14 cellular contexts compared by ENCODE assay signal in genomic region chr11:1746516-1746931, GRCh38. TPM values are rescaled to one million over a fixed set of nuclear protein-coding genes. Genes with fewer than 3 reads are reported as not detected.
DNase-seq lines count a peak whose midpoint lies in the region; ATAC-seq, FAIRE-seq and TF ChIP-seq lines count a peak whose summit lies in the region.
"Had no signal": no experiment of that assay in that cellular context is flagged by ENCODE, and none has a peak within 500 bp of the region (broad histone marks: within the 10 kb centered on the region; RNA-seq: fewer than 3 reads in every experiment).

No MANE protein-coding gene starts in this region.

- no peak for FAIRE-seq in bronchial epithelial cell (lab: Jason Lieb, UNC)
- FAIRE-seq: A549 had no signal

- H3K27me3 ChIP-seq in bronchial epithelial cell (ENCODE audit: control insufficient read depth, insufficient read depth, low read length), result no peaks in the 10 kb centered on the region

- H3K4me3 ChIP-seq in bronchial epithelial cell (ENCODE audit: low read depth, low read length) (no peak overlapping the region), mucosa of descending colon (no peak overlapping the region)
- H3K4me3 ChIP-seq: A549 had no signal

- H3K36me3 ChIP-seq in bronchial epithelial cell (ENCODE audit: control insufficient read depth, insufficient read depth, low read length), result peaks cover 1% of the 10 kb centered on the region
- no peaks in the 10 kb centered on the region for H3K36me3 ChIP-seq in mucosa of descending colon (ENCODE audit: low read depth)

- peaks cover 4% of the 10 kb centered on the region for H3K36me3 Mint-ChIP-seq in effector memory CD8-positive, alpha-beta T cell (ENCODE audit: insufficient read depth)

- peaks cover 13 to 19% of the 10 kb centered on the region in 2 donors for H3K27me3 Mint-ChIP-seq in effector memory CD8-positive, alpha-beta T cell

- intact Hi-C loops in mucosa of descending colon (cut with DNase I, micrococcal nuclease), result no loop called here

- H3K9me3 ChIP-seq in mucosa of descending colon, result no peaks in the 10 kb centered on the region
- H3K9me3 ChIP-seq: A549 had no signal

- peaks cover 0 to 2% of the 10 kb centered on the region in 2 donors for H3K9me3 Mint-ChIP-seq in effector memory CD8-positive, alpha-beta T cell

- ATAC-seq in mucosa of descending colon, result no peak
- ATAC-seq in effector memory CD8-positive, alpha-beta T cell (replicated peaks), result no peak
- ATAC-seq in GM21367 (IDR thresholded peaks at IDR 0.05; ENCODE audit: unreplicated experiment), result no peak
- ATAC-seq: A549 had no signal

- no peak overlapping the region for H3K27ac Mint-ChIP-seq in effector memory CD8-positive, alpha-beta T cell

- DNase-seq in activated T-cell treated with anti-CD3 and anti-CD28 coated beads, Interleukin-2, amount 50 U/mL, for 1 hour, result peak; percentile 10
- DNase-seq in activated T-cell treated with anti-CD3 and anti-CD28 coated beads, Interleukin-2, amount 50 U/mL, for 48 hours, result no peak
- peak; percentile 33 for DNase-seq in bronchial epithelial cell (ENCODE audit: low read depth)
- peak in 2 of 3 donors; percentile 32 to 58 for DNase-seq in mucosa of descending colon
- peak; percentile 55 for DNase-seq in ureter (ENCODE audit: low spot score)
- DNase-seq in effector memory CD8-positive, alpha-beta T cell, result no peak
- DNase-seq in MV-4-11 (lab: John Stamatoyannopoulos, UW), result no peak
- DNase-seq: SIG-M5 had no signal

- peaks cover 14 to 18% of the 10 kb centered on the region in 2 donors for H3K4me1 Mint-ChIP-seq in effector memory CD8-positive, alpha-beta T cell (ENCODE audit: low read depth in 2 of 2)

- no peak overlapping the region for H3K4me3 Mint-ChIP-seq in effector memory CD8-positive, alpha-beta T cell

- H3K4me1 ChIP-seq in mucosa of descending colon (ENCODE audit: low read depth), result no peaks in the 10 kb centered on the region

- TF ChIP-seq CTCF in bronchial epithelial cell (IDR thresholded peaks at IDR 0.05; ENCODE audit: insufficient read depth, low read length, severe bottlenecking), result no peak
- no peak for TF ChIP-seq CTCF in mucosa of descending colon (IDR thresholded peaks at IDR 0.05)

RNA-seq across cellular contexts. Expression of gene IFITM10, which starts 3.9 kb away (rescaled TPM):
- total RNA-seq in bronchial epithelial cell (1.3 and 2.4 TPM in 2 replicates), mucosa of descending colon (1 to 10 TPM in 2 of 3 donors, under 1 TPM in 1; 0.46 to 2.8 (median 1.9) TPM), ureter (49.2 TPM)

RNA-seq across cellular contexts. Expression of gene CTSD, which starts 17.2 kb away (rescaled TPM):
- total RNA-seq in bronchial epithelial cell (214 and 389 TPM in 2 replicates), mucosa of descending colon (1,000 to 10,000 TPM in 2 of 3 donors, 100 to 1,000 TPM in 1; 631 to 1,107 (median 1,007) TPM), ureter (1,385 TPM)

RNA-seq across cellular contexts. Expression of gene KRTAP5-6, which starts 49.5 kb away (rescaled TPM):
- total RNA-seq in bronchial epithelial cell (not detected in 2 replicates), mucosa of descending colon (not detected), ureter (not detected)
- total RNA-seq: mononuclear cell, NCI-H460, renal cortical epithelial cell, temporal lobe had no signal

Comparison
In these comparisons a context has a peak if more than half of its experiments do, and no peak if none do; other contexts are left out.
1. DNase-seq: peak in activated T-cell treated with anti-CD3 and anti-CD28 coated beads, Interleukin-2, amount 50 U/mL, for 1 hour (single experiment), bronchial epithelial cell (single experiment), mucosa of descending colon (2 of 3) and ureter (single experiment); none in activated T-cell treated with anti-CD3 and anti-CD28 coated beads, Interleukin-2, amount 50 U/mL, for 48 hours (0 of 2), effector memory CD8-positive, alpha-beta T cell (0 of 3) and MV-4-11 (single experiment).
2. RNA of gene IFITM10, which starts 3.9 kb away (total RNA-seq): 49.2 TPM in ureter (single experiment); 0.46 to 2.8 TPM in mucosa of descending colon and 1.3 to 2.4 TPM in bronchial epithelial cell; every median in the first group is over 10 times any median in the second.